In the genomic region with DNA sequence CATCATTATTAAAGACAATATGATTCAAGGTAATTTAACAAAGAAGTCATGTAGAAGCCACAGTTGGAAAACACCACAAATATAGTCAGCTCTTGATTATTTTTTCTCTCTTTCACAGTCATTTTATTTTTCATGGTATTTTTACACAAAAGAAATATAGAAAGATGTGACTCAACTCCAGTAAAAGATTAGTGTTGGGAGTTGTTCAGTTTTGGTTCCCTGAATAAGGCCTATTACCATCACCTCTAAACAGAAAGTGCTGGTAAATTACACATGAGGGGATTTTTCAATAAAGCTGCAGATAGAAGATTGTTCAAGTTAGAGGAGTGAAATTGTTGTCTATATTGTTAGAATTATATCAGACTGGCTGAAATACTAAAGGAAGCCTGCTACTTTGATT, we compare ENCODE assay signal across 20 cellular contexts.
DNase-seq lines count a peak whose midpoint lies in the region; ATAC-seq and TF ChIP-seq lines count a peak whose summit lies in the region.
"Had no signal": no experiment of that assay in that cellular context is flagged by ENCODE, and none has a peak within 500 bp of the region (broad histone marks: within the 10 kb centered on the region; RNA-seq: fewer than 3 reads in every experiment).

No MANE protein-coding gene starts in this region.

- TF ChIP-seq CTCF in stomach (IDR thresholded peaks at IDR 0.05) = no peak

- no peak overlapping the region for H3K4me3 Mint-ChIP-seq in activated naive CD4-positive, alpha-beta T cell treated with anti-CD3 and anti-CD28 coated beads, Interleukin-2, amount 10 ng/mL, durations not matched to agents 7 days and 5 days
- no peak overlapping the region for H3K4me3 Mint-ChIP-seq in stimulated activated effector memory CD8-positive, alpha-beta T cell treated with anti-CD3 and anti-CD28 coated beads, Interleukin-12 subunit alpha, Interleukin-12 subunit beta, amount 100 ng/mL, for 72 hours
- H3K4me3 Mint-ChIP-seq: activated CD4-positive, alpha-beta T cell treated with anti-CD3 and anti-CD28 coated beads, Interleukin-2, amount 10 ng/mL, durations not matched to agents 7 days and 5 days; CD8-positive, alpha-beta T cell; IgD-negative memory B cell had no signal

- H3K4me1 Mint-ChIP-seq in activated naive CD4-positive, alpha-beta T cell treated with anti-CD3 and anti-CD28 coated beads, Interleukin-2, amount 10 ng/mL, durations not matched to agents 7 days and 5 days = peaks cover 5% of the 10 kb centered on the region
- H3K4me1 Mint-ChIP-seq in stimulated activated effector memory CD8-positive, alpha-beta T cell treated with anti-CD3 and anti-CD28 coated beads, Interleukin-12 subunit alpha, Interleukin-12 subunit beta, amount 100 ng/mL, for 72 hours = peaks cover 47% of the 10 kb centered on the region

- no peak for TF ChIP-seq POLR2A in stomach (IDR thresholded peaks at IDR 0.05)

- no peaks in the 10 kb centered on the region for H3K9me3 ChIP-seq in stomach
- H3K9me3 ChIP-seq: left lung, right lobe of liver, testis had no signal

- no peaks in the 10 kb centered on the region for H3K27me3 ChIP-seq in stomach
- H3K27me3 ChIP-seq: left lung, right lobe of liver, testis had no signal

- H3K9me3 Mint-ChIP-seq in activated naive CD4-positive, alpha-beta T cell treated with anti-CD3 and anti-CD28 coated beads, Interleukin-2, amount 50 U/mL, for 72 hours = peaks cover 0 to 27% of the 10 kb centered on the region in 2 donors
- H3K9me3 Mint-ChIP-seq in activated naive CD4-positive, alpha-beta T cell treated with anti-CD3 and anti-CD28 coated beads, Interleukin-2, amount 10 ng/mL, durations not matched to agents 7 days and 5 days = no peaks in the 10 kb centered on the region
- peaks cover 7% of the 10 kb centered on the region for H3K9me3 Mint-ChIP-seq in stimulated activated effector memory CD8-positive, alpha-beta T cell treated with anti-CD3 and anti-CD28 coated beads, Interleukin-12 subunit alpha, Interleukin-12 subunit beta, amount 100 ng/mL, for 72 hours
- H3K9me3 Mint-ChIP-seq: CD8-positive, alpha-beta T cell; IgD-negative memory B cell had no signal

- ATAC-seq in activated naive CD4-positive, alpha-beta T cell treated with anti-CD3 and anti-CD28 coated beads, Interleukin-2, amount 50 U/mL, for 72 hours = peak; percentile 45 to 74
- ATAC-seq in GM21717 (IDR thresholded peaks at IDR 0.05; ENCODE audit: unreplicated experiment) (peak; percentile 53), HG03354 (IDR thresholded peaks at IDR 0.05; ENCODE audit: poor library complexity, severe bottlenecking, unreplicated experiment) (peak; percentile 56)
- peak; percentile 78 for ATAC-seq in stimulated activated effector memory CD8-positive, alpha-beta T cell treated with anti-CD3 and anti-CD28 coated beads, Interleukin-12 subunit alpha, Interleukin-12 subunit beta, amount 100 ng/mL, for 72 hours
- ATAC-seq: CD8-positive, alpha-beta T cell; left lung; right lobe of liver had no signal

- intact Hi-C loops in cardiac septum (cut with DNase I) (no loop called here), stomach (cut with DNase I; ENCODE audit: low total_unique reads) (no loop called here)

- H3K27me3 Mint-ChIP-seq in activated naive CD4-positive, alpha-beta T cell treated with anti-CD3 and anti-CD28 coated beads, Interleukin-2, amount 10 ng/mL, durations not matched to agents 7 days and 5 days = no peaks in the 10 kb centered on the region
- H3K27me3 Mint-ChIP-seq: activated CD4-positive, alpha-beta T cell treated with anti-CD3 and anti-CD28 coated beads, Interleukin-2, amount 10 ng/mL, durations not matched to agents 7 days and 5 days; IgD-negative memory B cell had no signal

- no peaks in the 10 kb centered on the region for H3K4me1 ChIP-seq in stomach
- H3K4me1 ChIP-seq: left lung, right lobe of liver, testis had no signal

- no peak for DNase-seq in activated naive CD4-positive, alpha-beta T cell treated with anti-CD3 and anti-CD28 coated beads, Interleukin-2, amount 50 U/mL, for 72 hours (ENCODE audit: low spot score in 2 of 2)
- no peak for DNase-seq in activated naive CD4-positive, alpha-beta T cell treated with anti-CD3 and anti-CD28 coated beads, Interleukin-2, amount 10 ng/mL, durations not matched to agents 7 days and 5 days
- DNase-seq in stimulated activated effector memory CD8-positive, alpha-beta T cell treated with anti-CD3 and anti-CD28 coated beads, Interleukin-12 subunit alpha, Interleukin-12 subunit beta, amount 100 ng/mL, for 72 hours (ENCODE audit: low spot score in 2 of 2) = no peak
- no peak for DNase-seq in NCI-H2196 treated with DMSO at 0.1 percent for 48 hours (lab: John Stamatoyannopoulos, UW; ENCODE audit: unreplicated experiment)
- no peak for DNase-seq in cardiac septum (ENCODE audit: low spot score)
- no peak for DNase-seq in stomach
- DNase-seq: activated CD4-positive, alpha-beta T cell treated with anti-CD3 and anti-CD28 coated beads, Interleukin-2, amount 10 ng/mL, durations not matched to agents 7 days and 5 days; CD8-positive, alpha-beta T cell; left lung; NCI-H2081 treated with DMSO at 0.1 percent for 48 hours; NCI-H526 treated with DMSO at 0.1 percent for 48 hours; nucleus accumbens; PC-9; right lobe of liver; T-helper 9 cell; testis had no signal

- H3K27ac ChIP-seq in stomach = no peak overlapping the region
- H3K27ac ChIP-seq: coronary artery, left lung, PC-9, right lobe of liver, testis had no signal

- CTCF ChIA-PET in activated naive CD4-positive, alpha-beta T cell treated with anti-CD3 and anti-CD28 coated beads, Interleukin-2, amount 10 ng/mL, durations not matched to agents 7 days and 5 days (lab: Charles Lee) = interaction anchor here (0.7 to 2.3 kb wide), 3 partner anchors 10 to 15 kb away, joined by 3 to 14 read pairs (median 3); no protein-coding TSS in a partner anchor

- no peak for TF ChIP-seq EP300 in stomach (IDR thresholded peaks at IDR 0.05)

- peaks cover 0 to 42% of the 10 kb centered on the region in 2 donors for H3K36me3 Mint-ChIP-seq in activated naive CD4-positive, alpha-beta T cell treated with anti-CD3 and anti-CD28 coated beads, Interleukin-2, amount 50 U/mL, for 72 hours
- H3K36me3 Mint-ChIP-seq in activated naive CD4-positive, alpha-beta T cell treated with anti-CD3 and anti-CD28 coated beads, Interleukin-2, amount 10 ng/mL, durations not matched to agents 7 days and 5 days = no peaks in the 10 kb centered on the region
- no peaks in the 10 kb centered on the region for H3K36me3 Mint-ChIP-seq in stimulated activated effector memory CD8-positive, alpha-beta T cell treated with anti-CD3 and anti-CD28 coated beads, Interleukin-12 subunit alpha, Interleukin-12 subunit beta, amount 100 ng/mL, for 72 hours
- H3K36me3 Mint-ChIP-seq: CD8-positive, alpha-beta T cell; IgD-negative memory B cell had no signal

- H3K36me3 ChIP-seq in stomach = no peaks in the 10 kb centered on the region
- H3K36me3 ChIP-seq: left lung, right lobe of liver had no signal

- no peak overlapping the region for H3K4me3 ChIP-seq in stomach
- H3K4me3 ChIP-seq: coronary artery, left lung, PC-9, right lobe of liver, testis had no signal

- H3K27ac Mint-ChIP-seq in activated naive CD4-positive, alpha-beta T cell treated with anti-CD3 and anti-CD28 coated beads, Interleukin-2, amount 50 U/mL, for 72 hours = peak overlapping the region in 1 of 2 donors; percentile 70
- H3K27ac Mint-ChIP-seq in activated naive CD4-positive, alpha-beta T cell treated with anti-CD3 and anti-CD28 coated beads, Interleukin-2, amount 10 ng/mL, durations not matched to agents 7 days and 5 days = no peak overlapping the region
- no peak overlapping the region for H3K27ac Mint-ChIP-seq in stimulated activated effector memory CD8-positive, alpha-beta T cell treated with anti-CD3 and anti-CD28 coated beads, Interleukin-12 subunit alpha, Interleukin-12 subunit beta, amount 100 ng/mL, for 72 hours
- H3K27ac Mint-ChIP-seq: activated CD4-positive, alpha-beta T cell treated with anti-CD3 and anti-CD28 coated beads, Interleukin-2, amount 10 ng/mL, durations not matched to agents 7 days and 5 days; CD8-positive, alpha-beta T cell; IgD-negative memory B cell had no signal
